Comparison of ENCODE assay signal across 28 cellular contexts in genomic region chr1:239755513-239755912, GRCh38.
"Had no signal": no experiment of that assay in that cellular context is flagged by ENCODE, and none has a peak within 500 bp of the region (broad histone marks: within the 10 kb centered on the region; RNA-seq: fewer than 3 reads in every experiment).

No MANE protein-coding gene starts in this region.

- H3K4me3 Mint-ChIP-seq: natural killer cell treated with Interleukin-12 subunit alpha and Interleukin-12 subunit beta and Interleukin-15 and Interleukin-18, amount 100 ng/mL, for 72 hours; nephron progenitor cell; neural crest cell; stimulated activated effector memory CD8-positive, alpha-beta T cell treated with anti-CD3 and anti-CD28 coated beads, Interleukin-12 subunit alpha, Interleukin-12 subunit beta, amount 100 ng/mL, for 72 hours; stimulated activated naive B cell treated with anti-CD40 and anti-IgM and Interleukin-4, amounts not matched to agents 10 μg/mL and 1 μg/mL and 100 μg/mL, for 72 hours; stimulated activated naive CD8-positive, alpha-beta T cell treated with anti-CD3 and anti-CD28 coated beads, Interleukin-15, Interleukin-2, amounts not matched to agents 100 ng/mL and 50 ng/mL, for 24 hours had no signal

- H3K9me3 Mint-ChIP-seq: nephron progenitor cell had no signal

- H3K4me3 ChIP-seq: ovary, psoas muscle, right lobe of liver, sigmoid colon, stomach, thoracic aorta, thyroid gland, tibial nerve, upper lobe of left lung, vagina had no signal

- H3K4me1 Mint-ChIP-seq: nephron progenitor cell; stimulated activated effector memory CD8-positive, alpha-beta T cell treated with anti-CD3 and anti-CD28 coated beads, Interleukin-12 subunit alpha, Interleukin-12 subunit beta, amount 100 ng/mL, for 72 hours; stimulated activated naive B cell treated with anti-CD40 and anti-IgM and Interleukin-4, amounts not matched to agents 10 μg/mL and 1 μg/mL and 100 μg/mL, for 72 hours had no signal

- H2AFZ ChIP-seq: parathyroid adenoma had no signal

- H3K9ac ChIP-seq: parathyroid adenoma had no signal

- H3K4me1 ChIP-seq: parathyroid adenoma, psoas muscle, right lobe of liver, thyroid gland, tibial nerve, upper lobe of left lung, vagina had no signal

- H3K9me3 ChIP-seq: ovary, psoas muscle, right lobe of liver, sigmoid colon, stomach, thoracic aorta, thyroid gland, tibial nerve, upper lobe of left lung, vagina had no signal

- H3K27ac Mint-ChIP-seq: natural killer cell treated with Interleukin-12 subunit alpha and Interleukin-12 subunit beta and Interleukin-15 and Interleukin-18, amount 100 ng/mL, for 72 hours; nephron progenitor cell; progenitor cell of endocrine pancreas; stimulated activated effector memory CD8-positive, alpha-beta T cell treated with anti-CD3 and anti-CD28 coated beads, Interleukin-12 subunit alpha, Interleukin-12 subunit beta, amount 100 ng/mL, for 72 hours; stimulated activated naive B cell treated with anti-CD40 and anti-IgM and Interleukin-4, amounts not matched to agents 10 μg/mL and 1 μg/mL and 100 μg/mL, for 72 hours; stimulated activated naive CD8-positive, alpha-beta T cell treated with anti-CD3 and anti-CD28 coated beads, Interleukin-15, Interleukin-2, amounts not matched to agents 100 ng/mL and 50 ng/mL, for 24 hours had no signal

- ATAC-seq: natural killer cell treated with Interleukin-12 subunit alpha and Interleukin-12 subunit beta and Interleukin-15 and Interleukin-18, amount 100 ng/mL, for 72 hours; psoas muscle; right cardiac atrium; right lobe of liver; stimulated activated effector memory CD8-positive, alpha-beta T cell treated with anti-CD3 and anti-CD28 coated beads, Interleukin-12 subunit alpha, Interleukin-12 subunit beta, amount 100 ng/mL, for 72 hours; stimulated activated naive B cell treated with anti-CD40 and anti-IgM and Interleukin-4, amounts not matched to agents 10 μg/mL and 1 μg/mL and 100 μg/mL, for 72 hours had no signal

- H3K27me3 Mint-ChIP-seq: progenitor cell of endocrine pancreas; stimulated activated naive B cell treated with anti-CD40 and anti-IgM and Interleukin-4, amounts not matched to agents 10 μg/mL and 1 μg/mL and 100 μg/mL, for 72 hours; stimulated activated naive CD8-positive, alpha-beta T cell treated with anti-CD3 and anti-CD28 coated beads, Interleukin-15, Interleukin-2, amounts not matched to agents 100 ng/mL and 50 ng/mL, for 24 hours had no signal

- H3K36me3 ChIP-seq: ovary, right lobe of liver, sigmoid colon, stomach, thoracic aorta, thyroid gland, tibial nerve, upper lobe of left lung, vagina had no signal

- H3K27ac ChIP-seq: ovary, parathyroid adenoma, psoas muscle, right lobe of liver, sigmoid colon, stomach, thoracic aorta, thyroid gland, tibial nerve, upper lobe of left lung, vagina had no signal

- H3K79me2 ChIP-seq: parathyroid adenoma had no signal

- DNase-seq: nephron progenitor cell; occipital lobe; ovary; posterior cingulate gyrus; psoas muscle; right cardiac atrium; right lobe of liver; sigmoid colon; small intestine; stimulated activated CD4-positive, alpha-beta T cell treated with anti-CD3 and anti-CD28 coated beads, Interleukin-15, amount 100 ng/mL, for 24 hours; stimulated activated CD4-positive, alpha-beta T cell treated with anti-CD3 and anti-CD28 coated beads, Interleukin-2, amount 100 ng/mL, for 24 hours; stimulated activated CD4-positive, alpha-beta T cell treated with anti-CD3 and anti-CD28 coated beads, Interleukin-2, amount 100 ng/mL, for 48 hours; stimulated activated CD4-positive, alpha-beta T cell treated with anti-CD3 and anti-CD28 coated beads, Interleukin-4, amount 100 ng/mL, for 24 hours; stimulated activated naive B cell treated with anti-CD40 and anti-IgM and Interleukin-4, amounts not matched to agents 10 μg/mL and 1 μg/mL and 100 μg/mL, for 72 hours; stimulated activated naive CD4-positive, alpha-beta T cell treated with Interleukin-2 at 50 U/mL for 16 hours; stomach; thyroid gland; trophoblast cell; upper lobe of left lung had no signal

- H3K27me3 ChIP-seq: ovary, right lobe of liver, sigmoid colon, stomach, thyroid gland, tibial nerve, upper lobe of left lung, vagina had no signal

- H3K36me3 Mint-ChIP-seq: natural killer cell treated with Interleukin-12 subunit alpha and Interleukin-12 subunit beta and Interleukin-15 and Interleukin-18, amount 100 ng/mL, for 72 hours; stimulated activated effector memory CD8-positive, alpha-beta T cell treated with anti-CD3 and anti-CD28 coated beads, Interleukin-12 subunit alpha, Interleukin-12 subunit beta, amount 100 ng/mL, for 72 hours; stimulated activated naive B cell treated with anti-CD40 and anti-IgM and Interleukin-4, amounts not matched to agents 10 μg/mL and 1 μg/mL and 100 μg/mL, for 72 hours had no signal
